In genomic region chr20:64100566-64100888, GRCh38 we compare ENCODE assay signal across 18 cellular contexts. TPM values are rescaled to one million over a fixed set of nuclear protein-coding genes. Genes with fewer than 3 reads are reported as not detected.
A peak's percentile ranks its signal among the peaks of the same experiment; 100 is the strongest.
DNase-seq lines count a peak whose midpoint lies in the region; ATAC-seq, FAIRE-seq and TF ChIP-seq lines count a peak whose summit lies in the region.
"Had no signal": no experiment of that assay in that cellular context is flagged by ENCODE, and none has a peak within 500 bp of the region (broad histone marks: within the 10 kb centered on the region; RNA-seq: fewer than 3 reads in every experiment).

No MANE protein-coding gene starts in this region.

- peak; percentile 11 for FAIRE-seq in K562 (lab: Jason Lieb, UNC)
- FAIRE-seq: G401.6 had no signal

- no peak for TF ChIP-seq RAD21 in K562 (CRISPR knock-in tag; conservative IDR thresholded peaks at IDR 0.05 in 1 of 2, IDR thresholded peaks at IDR 0.05 in 1 of 2)

- peak overlapping the region; percentile 87 to 97 (median 93) for H3K27ac Mint-ChIP-seq in IgD-negative memory B cell
- H3K27ac Mint-ChIP-seq in stimulated activated naive CD8-positive, alpha-beta T cell treated with anti-CD3 and anti-CD28 coated beads, Interleukin-15, amount 100 ng/mL, for 72 hours, result no peak overlapping the region
- H3K27ac Mint-ChIP-seq: H9 had no signal

- H3K4me1 Mint-ChIP-seq in IgD-negative memory B cell, result peaks cover 8 to 29% (median 26%) of the 10 kb centered on the region in 3 donors
- H3K4me1 Mint-ChIP-seq in stimulated activated naive CD8-positive, alpha-beta T cell treated with anti-CD3 and anti-CD28 coated beads, Interleukin-15, amount 100 ng/mL, for 72 hours, result peaks cover 37% of the 10 kb centered on the region

- peaks cover 3% of the 10 kb centered on the region for H3K27me3 Mint-ChIP-seq in IgD-negative memory B cell
- peaks cover 32% of the 10 kb centered on the region for H3K27me3 Mint-ChIP-seq in stimulated activated naive CD8-positive, alpha-beta T cell treated with anti-CD3 and anti-CD28 coated beads, Interleukin-15, amount 100 ng/mL, for 72 hours

- DNase-seq in Right ventricle myocardium superior (peak; percentile 30), heart right ventricle (no peak), K562 (ENCODE audit: extremely low read depth in 1 of 4, low spot score in 3 of 4) (no peak), SHP77 treated with DMSO at 0.1 percent for 48 hours (lab: John Stamatoyannopoulos, UW) (no peak)
- DNase-seq in stimulated activated naive CD8-positive, alpha-beta T cell treated with anti-CD3 and anti-CD28 coated beads, Interleukin-15, amount 100 ng/mL, for 72 hours, result no peak
- DNase-seq: DMS79 treated with DMSO at 0.1 percent for 48 hours, H9, NCI-H2029 treated with DMSO at 0.1 percent for 48 hours, NCI-H2227 treated with DMSO at 0.1 percent for 48 hours, NCI-H524 treated with DMSO at 0.1 percent for 48 hours, SJCRH30 had no signal

- H3K9me3 ChIP-seq in heart right ventricle, result no peaks in the 10 kb centered on the region
- H3K9me3 ChIP-seq in K562 (replicated peaks; ENCODE audit: control insufficient read depth, insufficient read depth, low read depth, low read length), result no peaks in the 10 kb centered on the region
- H3K9me3 ChIP-seq: SJCRH30 had no signal

- no peaks in the 10 kb centered on the region for H3K79me2 ChIP-seq in K562 (ENCODE audit: control insufficient read depth, insufficient read depth, low read length)

- POLR2A ChIA-PET in K562 (lab: Yijun Ruan, JAX), result interaction anchor here (1.0 to 1.3 kb wide), 2 partner anchors 10 to 15 kb away, joined by 3 to 4 read pairs; no protein-coding TSS in a partner anchor

- H3K4me3 ChIP-seq in heart right ventricle (no peak overlapping the region), K562 (no peak overlapping the region)
- H3K4me3 ChIP-seq: SJCRH30 had no signal

- no peak overlapping the region for H3K4me2 ChIP-seq in K562 (ENCODE audit: insufficient read depth, low read length)

- TF ChIP-seq POLR2A in K562 (conservative IDR thresholded peaks at IDR 0.05), result no peak

- H3K9me3 Mint-ChIP-seq in IgD-negative memory B cell, result peaks cover 0 to 2% (median 0%) of the 10 kb centered on the region in 3 donors
- peaks cover 0 to 5% of the 10 kb centered on the region in 2 donors for H3K9me3 Mint-ChIP-seq in stimulated activated naive CD8-positive, alpha-beta T cell treated with anti-CD3 and anti-CD28 coated beads, Interleukin-15, amount 100 ng/mL, for 72 hours

- intact Hi-C loops in Right ventricle myocardium superior (cut with DNase I) (no loop called here), heart right ventricle (cut with DNase I) (no loop called here), K562 (cut with micrococcal nuclease) (no loop called here)

- no peak overlapping the region for H2AFZ ChIP-seq in K562 (ENCODE audit: low read depth, low read length)

- in situ Hi-C loops in K562 (cut with MboI), result no loop called here

- CTCF ChIA-PET in K562 (lab: Yijun Ruan, JAX; ENCODE audit: low intra/inter-chr PET ratio), result no interaction called here

- no peak overlapping the region for H3K9ac ChIP-seq in K562 (ENCODE audit: insufficient read depth in 1 of 2, low read depth in 2 of 2, low read length in 2 of 2)

- peaks cover 0 to 12% (median 0%) of the 10 kb centered on the region in 9 donors for H3K36me3 ChIP-seq in heart right ventricle
- no peaks in the 10 kb centered on the region for H3K36me3 ChIP-seq in K562 (ENCODE audit: control insufficient read depth, insufficient read depth, low read length)
- H3K36me3 ChIP-seq: SJCRH30 had no signal

- no TSS peak for BruUV-seq in K562 (replicated peaks; lab: Mats Ljungman, UMichigan)

- H3K27ac ChIP-seq in heart right ventricle (no peak overlapping the region), K562 (ENCODE audit: extremely low read depth, low read depth, low read length) (no peak overlapping the region)
- H3K27ac ChIP-seq: SJCRH30 had no signal

- peaks cover 8% of the 10 kb centered on the region; the same call in 1 of the 2 replicates for H4K20me1 ChIP-seq in K562 (replicated peaks; ENCODE audit: control insufficient read depth, insufficient read depth, low read length)

- ATAC-seq in Right ventricle myocardium superior (ENCODE audit: poor library complexity), result no peak
- no peak for ATAC-seq in heart right ventricle
- no peak for ATAC-seq in K562
- ATAC-seq in stimulated activated naive CD8-positive, alpha-beta T cell treated with anti-CD3 and anti-CD28 coated beads, Interleukin-15, amount 100 ng/mL, for 72 hours, result peak; percentile 21
- ATAC-seq in HG02885 (IDR thresholded peaks at IDR 0.05; ENCODE audit: poor library complexity, unreplicated experiment), result no peak
- no peak for ATAC-seq in GM19463 (IDR thresholded peaks at IDR 0.05; ENCODE audit: unreplicated experiment)

- peaks cover 3% of the 10 kb centered on the region for H3K36me3 Mint-ChIP-seq in IgD-negative memory B cell

- H3K9me1 ChIP-seq in K562 (ENCODE audit: control insufficient read depth, insufficient read depth, low read length), result no peaks in the 10 kb centered on the region

- WGBS in heart right ventricle, 2 donors, result 73 to 76% methylated on average over 4 of the region's 4 CpGs
- 3% methylated on average over 4 of the region's 4 CpGs for WGBS in K562 (ENCODE audit: insufficient coverage, low coverage, missing lambda C conversion rate)

- H3K4me1 ChIP-seq in heart right ventricle, result peaks cover 0 to 13% (median 12%) of the 10 kb centered on the region in 9 donors
- H3K4me1 ChIP-seq in K562 (replicated peaks in 1 of 2; ENCODE audit: control insufficient read depth in 2 of 2, insufficient read depth in 2 of 2, low read length in 2 of 2), result peaks cover 0 to 30% of the 10 kb centered on the region in 2 experiments; a peak in 3 of 5 replicates
- H3K4me1 ChIP-seq: SJCRH30 had no signal

- TF ChIP-seq EP300 in K562 (IDR thresholded peaks at IDR 0.05; ENCODE audit: low read length), result no peak

- H3K4me3 Mint-ChIP-seq in IgD-negative memory B cell, result peak overlapping the region; percentile 35 to 90 (median 75)
- H3K4me3 Mint-ChIP-seq in stimulated activated naive CD8-positive, alpha-beta T cell treated with anti-CD3 and anti-CD28 coated beads, Interleukin-15, amount 100 ng/mL, for 72 hours, result peak overlapping the region in 1 of 2 donors; percentile 19

- H3K27me3 ChIP-seq in heart right ventricle (peaks cover 29 to 64% (median 47%) of the 10 kb centered on the region in 7 donors), K562 (ENCODE audit: control insufficient read depth in 2 of 2, insufficient read depth in 2 of 2, low read length in 2 of 2) (peaks cover 40 to 71% of the 10 kb centered on the region in 2 experiments)

- TF ChIP-seq CTCF in heart right ventricle (IDR thresholded peaks at IDR 0.05) (no peak), K562 (IDR thresholded peaks at IDR 0.05 in 2 of 3, conservative IDR thresholded peaks at IDR 0.05 in 1 of 3; ENCODE audit: insufficient read depth in 2 of 3, low read depth in 1 of 3, low read length in 3 of 3) (no peak)

RNA-seq across cellular contexts. Expression of gene NPBWR2, which starts 6.8 kb away (rescaled TPM):
- not detected for total RNA-seq in Right ventricle myocardium superior
- not detected for total RNA-seq in heart right ventricle
- not detected for polyA plus RNA-seq in heart right ventricle
- polyA plus RNA-seq in IgD-negative memory B cell, result not detected
- total RNA-seq in K562 (2011; cell fraction: chromatin; rRNA removed; ENCODE audit: low replicate concordance), result not detected in 2 replicates
- total RNA-seq in K562 (2011; cell fraction: nucleolus; rRNA removed), result not detected in 2 replicates
- total RNA-seq in K562 (2011; cell fraction: nucleoplasm; rRNA removed), result not detected in 2 replicates
- total RNA-seq in K562 (2014; rRNA removed), result not detected in 2 replicates
- not detected in 2 replicates for total RNA-seq in K562 (2014; rRNA removed; fragmentation: Illumina TruSeq; extraction: Trizol)
- total RNA-seq in K562 (2015; rRNA removed; fragmentation: Illumina TruSeq; extraction: Trizol), result not detected in 2 replicates
- not detected in 2 replicates for total RNA-seq in K562 (2021)
- not detected in 2 replicates for polyA plus RNA-seq in K562 (2011; rRNA removed)
- polyA plus RNA-seq in K562 (2011; cell fraction: cytosol; rRNA removed), result not detected in 2 replicates
- not detected in 2 replicates for polyA plus RNA-seq in K562 (2011; cell fraction: nucleus; rRNA removed)
- not detected in 2 replicates for polyA plus RNA-seq in K562 (2012)
- polyA plus RNA-seq in K562 (2014; fragmentation: Illumina TruSeq; extraction: Trizol), result not detected in 2 replicates
- polyA plus RNA-seq in K562 (2014; fragmentation: Nextera tagmentation; extraction: Ambion mirVana), result not detected
- polyA plus RNA-seq in K562 (2014; rRNA removed), result not detected in 2 replicates
- polyA minus RNA-seq in K562 (2011; rRNA and poly(A)+ RNA removed), result not detected in 2 replicates
- not detected in 2 replicates for polyA minus RNA-seq in K562 (2011; cell fraction: cytosol; rRNA and poly(A)+ RNA removed)
- polyA minus RNA-seq in K562 (2011; cell fraction: nucleus; rRNA and poly(A)+ RNA removed), result not detected in 2 replicates
- total RNA-seq: CD4-positive, alpha-beta memory T cell; H9; HT1080; RPMI7951; SJCRH30 had no signal
- polyA plus RNA-seq: CD4-positive, alpha-beta memory T cell had no signal

RNA-seq across cellular contexts. Expression of gene LKAAEAR1, which starts 16.3 kb away (rescaled TPM):
- total RNA-seq in Right ventricle myocardium superior (not detected), heart right ventricle (not detected), K562 (2014; rRNA removed) (not detected in 2 replicates), K562 (2014; rRNA removed; fragmentation: Illumina TruSeq; extraction: Trizol) (not detected in 2 replicates), K562 (2015; rRNA removed; fragmentation: Illumina TruSeq; extraction: Trizol) (not detected in 2 replicates), K562 (2021) (not detected in 2 replicates)
- polyA plus RNA-seq in heart right ventricle (under 1 TPM in 1 of 2 donors, not detected in 1; 0.12 TPM), IgD-negative memory B cell (0.83 TPM), K562 (2011; rRNA removed) (not detected in 2 replicates), K562 (2014; fragmentation: Illumina TruSeq; extraction: Trizol) (not detected in 2 replicates), K562 (2014; fragmentation: Nextera tagmentation; extraction: Ambion mirVana) (not detected), K562 (2014; rRNA removed) (not detected in 2 replicates)
- total RNA-seq in K562 (2011; cell fraction: chromatin; rRNA removed; ENCODE audit: low replicate concordance), result not detected in 2 replicates
- total RNA-seq in K562 (2011; cell fraction: nucleolus; rRNA removed), result not detected in 2 replicates
- total RNA-seq in K562 (2011; cell fraction: nucleoplasm; rRNA removed), result not detected in 2 replicates
- polyA plus RNA-seq in K562 (2011; cell fraction: cytosol; rRNA removed), result not detected in 2 replicates
- not detected in 2 replicates for polyA plus RNA-seq in K562 (2011; cell fraction: nucleus; rRNA removed)
- polyA plus RNA-seq in K562 (2012), result not detected in 2 replicates
- not detected in 2 replicates for polyA minus RNA-seq in K562 (2011; rRNA and poly(A)+ RNA removed)
- polyA minus RNA-seq in K562 (2011; cell fraction: cytosol; rRNA and poly(A)+ RNA removed), result not detected in 2 replicates
- polyA minus RNA-seq in K562 (2011; cell fraction: nucleus; rRNA and poly(A)+ RNA removed), result not detected in 2 replicates
- total RNA-seq: SJCRH30 had no signal

RNA-seq across cellular contexts. Expression of gene OPRL1, which starts 20.6 kb away (rescaled TPM):
- total RNA-seq in Right ventricle myocardium superior (0.75 TPM), heart right ventricle (1 to 10 TPM in 1 of 10 donors, under 1 TPM in 9; 0.27 to 1.3 (median 0.42) TPM), K562 (2014; rRNA removed) (0.09 and 0.37 TPM in 2 replicates), K562 (2014; rRNA removed; fragmentation: Illumina TruSeq; extraction: Trizol) (0.07 TPM in 1 of 2 replicates, not detected in the other), K562 (2015; rRNA removed; fragmentation: Illumina TruSeq; extraction: Trizol) (0.14 and 0.15 TPM in 2 replicates), K562 (2021) (0.22 and 0.33 TPM in 2 replicates)
- polyA plus RNA-seq in heart right ventricle (under 1 TPM; 0.19 to 0.29 TPM), IgD-negative memory B cell (3.7 TPM), K562 (2011; rRNA removed) (0.17 and 0.64 TPM in 2 replicates), K562 (2014; fragmentation: Illumina TruSeq; extraction: Trizol) (0.06 and 0.11 TPM in 2 replicates), K562 (2014; fragmentation: Nextera tagmentation; extraction: Ambion mirVana) (not detected), K562 (2014; rRNA removed) (0.04 and 0.11 TPM in 2 replicates)
- total RNA-seq in K562 (2011; cell fraction: chromatin; rRNA removed; ENCODE audit: low replicate concordance), result 0.40 and 0.86 TPM in 2 replicates
- 0.67 and 0.79 TPM in 2 replicates for total RNA-seq in K562 (2011; cell fraction: nucleolus; rRNA removed)
- 0.23 and 0.66 TPM in 2 replicates for total RNA-seq in K562 (2011; cell fraction: nucleoplasm; rRNA removed)
- 0.55 and 0.76 TPM in 2 replicates for polyA plus RNA-seq in K562 (2011; cell fraction: cytosol; rRNA removed)
- 0.67 and 0.70 TPM in 2 replicates for polyA plus RNA-seq in K562 (2011; cell fraction: nucleus; rRNA removed)
- 0.46 and 1.1 TPM in 2 replicates for polyA plus RNA-seq in K562 (2012)
- polyA minus RNA-seq in K562 (2011; rRNA and poly(A)+ RNA removed), result 0.39 and 0.48 TPM in 2 replicates
- 0.48 and 0.55 TPM in 2 replicates for polyA minus RNA-seq in K562 (2011; cell fraction: cytosol; rRNA and poly(A)+ RNA removed)
- 0.13 and 0.33 TPM in 2 replicates for polyA minus RNA-seq in K562 (2011; cell fraction: nucleus; rRNA and poly(A)+ RNA removed)

RNA-seq across cellular contexts. Expression of gene RGS19, which starts 21.2 kb away (rescaled TPM):
- total RNA-seq in Right ventricle myocardium superior (6.7 TPM), heart right ventricle (10 to 100 TPM in 1 of 10 donors, 1 to 10 TPM in 9; 1.8 to 13.1 (median 3.3) TPM), K562 (2014; rRNA removed) (23.7 and 26.9 TPM in 2 replicates), K562 (2014; rRNA removed; fragmentation: Illumina TruSeq; extraction: Trizol) (3.2 and 3.3 TPM in 2 replicates), K562 (2015; rRNA removed; fragmentation: Illumina TruSeq; extraction: Trizol) (14.3 and 14.6 TPM in 2 replicates), K562 (2021) (20.7 and 21.0 TPM in 2 replicates)
- polyA plus RNA-seq in heart right ventricle (1 to 10 TPM; 4.5 to 6.4 TPM), IgD-negative memory B cell (202 TPM), K562 (2011; rRNA removed) (14.7 and 23.9 TPM in 2 replicates), K562 (2014; fragmentation: Illumina TruSeq; extraction: Trizol) (5.2 and 11.0 TPM in 2 replicates), K562 (2014; fragmentation: Nextera tagmentation; extraction: Ambion mirVana) (under 1 TPM; 0.41 to 0.98 TPM), K562 (2014; rRNA removed) (21.9 and 23.4 TPM in 2 replicates)
- total RNA-seq in K562 (2011; cell fraction: chromatin; rRNA removed; ENCODE audit: low replicate concordance), result 7.1 and 15.6 TPM in 2 replicates
- 13.2 and 13.3 TPM in 2 replicates for total RNA-seq in K562 (2011; cell fraction: nucleolus; rRNA removed)
- 7.2 and 10.5 TPM in 2 replicates for total RNA-seq in K562 (2011; cell fraction: nucleoplasm; rRNA removed)
- polyA plus RNA-seq in K562 (2011; cell fraction: cytosol; rRNA removed), result 31.1 and 65.3 TPM in 2 replicates
- 19.9 and 25.8 TPM in 2 replicates for polyA plus RNA-seq in K562 (2011; cell fraction: nucleus; rRNA removed)
- polyA plus RNA-seq in K562 (2012), result 17.9 and 19.3 TPM in 2 replicates
- 4.7 and 4.8 TPM in 2 replicates for polyA minus RNA-seq in K562 (2011; rRNA and poly(A)+ RNA removed)
- polyA minus RNA-seq in K562 (2011; cell fraction: cytosol; rRNA and poly(A)+ RNA removed), result 9.5 and 22.4 TPM in 2 replicates
- 5.7 and 8.8 TPM in 2 replicates for polyA minus RNA-seq in K562 (2011; cell fraction: nucleus; rRNA and poly(A)+ RNA removed)

RNA-seq across cellular contexts. Expression of gene TCEA2, which starts 37.5 kb away (rescaled TPM):
- total RNA-seq in Right ventricle myocardium superior, result 34.6 TPM
- total RNA-seq in heart right ventricle, result 10 to 100 TPM; 40.8 to 51.0 (median 44.9) TPM
- 10 to 100 TPM; 35.0 to 54.9 TPM for polyA plus RNA-seq in heart right ventricle
- polyA plus RNA-seq in IgD-negative memory B cell, result 41.3 TPM
- total RNA-seq in K562 (2011; cell fraction: chromatin; rRNA removed; ENCODE audit: low replicate concordance), result 17.4 and 45.7 TPM in 2 replicates
- 25.8 and 31.0 TPM in 2 replicates for total RNA-seq in K562 (2011; cell fraction: nucleolus; rRNA removed)
- 17.7 and 19.9 TPM in 2 replicates for total RNA-seq in K562 (2011; cell fraction: nucleoplasm; rRNA removed)
- total RNA-seq in K562 (2014; rRNA removed), result 5.4 and 7.8 TPM in 2 replicates
- total RNA-seq in K562 (2014; rRNA removed; fragmentation: Illumina TruSeq; extraction: Trizol), result 3.0 and 3.6 TPM in 2 replicates
- 6.4 and 6.9 TPM in 2 replicates for total RNA-seq in K562 (2015; rRNA removed; fragmentation: Illumina TruSeq; extraction: Trizol)
- total RNA-seq in K562 (2021), result 18.7 and 28.7 TPM in 2 replicates
- 8.6 and 14.0 TPM in 2 replicates for polyA plus RNA-seq in K562 (2011; rRNA removed)
- 14.2 and 18.7 TPM in 2 replicates for polyA plus RNA-seq in K562 (2011; cell fraction: cytosol; rRNA removed)
- polyA plus RNA-seq in K562 (2011; cell fraction: nucleus; rRNA removed), result 63.0 and 66.6 TPM in 2 replicates
- polyA plus RNA-seq in K562 (2012), result 15.6 and 29.0 TPM in 2 replicates
- polyA plus RNA-seq in K562 (2014; fragmentation: Illumina TruSeq; extraction: Trizol), result 5.0 and 8.5 TPM in 2 replicates
- 1 to 10 TPM; 1.4 to 1.9 TPM for polyA plus RNA-seq in K562 (2014; fragmentation: Nextera tagmentation; extraction: Ambion mirVana)
- polyA plus RNA-seq in K562 (2014; rRNA removed), result 8.0 and 10.0 TPM in 2 replicates
- polyA minus RNA-seq in K562 (2011; rRNA and poly(A)+ RNA removed), result 3.3 and 4.4 TPM in 2 replicates
- 4.1 and 11.9 TPM in 2 replicates for polyA minus RNA-seq in K562 (2011; cell fraction: cytosol; rRNA and poly(A)+ RNA removed)
- 11.4 and 20.1 TPM in 2 replicates for polyA minus RNA-seq in K562 (2011; cell fraction: nucleus; rRNA and poly(A)+ RNA removed)

Comparison
In these comparisons a context has a peak if more than half of its experiments do, and no peak if none do; other contexts are left out.
1. H3K27ac Mint-ChIP-seq: peak in IgD-negative memory B cell (3 of 3); none in stimulated activated naive CD8-positive, alpha-beta T cell treated with anti-CD3 and anti-CD28 coated beads, Interleukin-15, amount 100 ng/mL, for 72 hours (0 of 2).